ENCODE assay signal across 34 cellular contexts in the genomic region with DNA sequence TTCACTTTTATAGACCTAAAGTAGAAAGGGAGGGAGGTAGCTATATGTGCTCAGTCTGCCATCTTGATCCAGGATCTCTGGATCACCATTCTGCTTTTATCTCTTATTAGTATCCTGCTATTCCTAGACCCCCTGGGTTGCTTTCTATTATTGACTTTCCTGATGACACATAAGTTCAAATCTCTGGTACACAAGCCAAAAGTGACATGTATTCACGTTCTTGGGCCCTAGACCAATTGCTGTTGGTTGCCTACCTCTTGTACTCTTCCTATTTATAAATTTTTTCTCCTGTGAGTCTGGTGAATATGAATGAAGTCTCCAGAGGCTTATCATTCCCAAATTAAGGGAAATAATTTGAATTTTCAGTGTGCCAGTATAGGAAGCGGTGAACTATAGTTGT.
"Had no signal": no experiment of that assay in that cellular context is flagged by ENCODE, and none has a peak within 500 bp of the region (broad histone marks: within the 10 kb centered on the region; RNA-seq: fewer than 3 reads in every experiment).

No MANE protein-coding gene starts in this region.

- H3K9ac ChIP-seq: KMS-11 had no signal

- H3K4me3 ChIP-seq: MG63 had no signal

- H3K27ac ChIP-seq: KMS-11 had no signal

- DNase-seq: Karpas-422, Kasumi-1, KG1, MG63, MM.1S, MV-4-11, NCI-H1048, NCI-H1092, NCI-H1092 treated with DMSO at 0.1 percent for 48 hours, NCI-H1105, NCI-H1105 treated with DMSO at 0.1 percent for 48 hours, NCI-H1417, NCI-H1417 treated with DMSO at 0.1 percent for 48 hours, NCI-H1436, NCI-H1436 treated with DMSO at 0.1 percent for 48 hours, NCI-H146, NCI-H1694, NCI-H1694 treated with DMSO at 0.1 percent for 48 hours, NCI-H187, NCI-H187 treated with DMSO at 0.1 percent for 48 hours, NCI-H1930, NCI-H2029, NCI-H2029 treated with DMSO at 0.1 percent for 48 hours, NCI-H2081, NCI-H2081 treated with DMSO at 0.1 percent for 48 hours, NCI-H2107, NCI-H2171, NCI-H2171 treated with DMSO at 0.1 percent for 48 hours, NCI-H2227 treated with DMSO at 0.1 percent for 48 hours, NCI-H226, NCI-H345, NCI-H446, NCI-H446 treated with DMSO at 0.1 percent for 48 hours had no signal

- H3K4me2 ChIP-seq: KMS-11 had no signal

- H3K27me3 ChIP-seq: MG63 had no signal
